Comparison of ENCODE assay signal across 1 cellular context in the genomic region with DNA sequence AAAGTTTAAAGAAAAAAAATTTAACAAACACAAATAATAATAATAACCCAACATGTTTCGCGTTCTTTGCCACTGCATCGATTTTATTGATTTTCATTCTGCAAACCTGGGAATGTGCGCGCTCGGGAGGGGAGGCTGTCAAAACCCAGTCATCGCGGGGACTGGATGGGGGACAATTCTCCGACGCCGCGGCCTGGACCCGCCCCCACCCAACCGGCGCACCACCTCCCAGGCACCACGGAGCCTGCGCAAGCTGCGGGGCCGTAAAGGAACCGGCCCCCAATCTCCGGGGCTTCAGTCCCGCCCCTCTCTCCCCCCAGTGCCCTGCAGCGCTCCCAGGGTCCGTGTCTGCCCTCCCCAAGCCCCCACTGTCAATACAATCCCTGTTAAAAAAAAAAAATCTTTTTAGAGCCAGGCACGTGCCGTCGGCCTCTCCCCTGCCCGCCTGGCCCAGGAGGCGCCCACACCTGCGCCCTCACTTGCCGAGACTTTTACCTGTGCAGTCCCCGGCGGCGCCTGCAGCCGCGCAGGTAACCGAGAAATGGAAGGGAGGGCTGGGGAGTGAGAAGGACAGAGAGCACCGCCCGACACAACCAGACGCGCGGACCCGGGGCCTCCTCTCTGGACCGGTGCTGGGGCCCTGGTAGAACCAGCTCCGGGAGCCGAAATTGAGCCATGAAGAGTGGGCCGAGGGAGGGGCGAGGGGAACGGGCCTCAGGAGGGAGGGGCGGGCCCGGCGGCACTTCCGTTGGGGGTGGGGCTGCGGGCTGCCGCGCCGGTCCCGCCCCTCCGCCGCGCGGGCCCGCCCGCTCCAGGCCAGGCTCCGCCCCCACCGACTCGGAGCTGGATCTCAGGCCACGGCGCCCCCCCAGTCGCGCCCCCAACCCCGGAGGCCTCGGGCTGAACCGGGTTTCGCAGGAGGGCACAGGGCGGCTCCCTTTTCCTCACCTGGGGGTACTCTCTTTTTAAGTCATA.
TF ChIP-seq lines count a peak whose summit lies in the region.

No MANE protein-coding gene starts in this region.

TF ChIP-seq in HepG2, 621 proteins besides CTCF, POLR2A, EP300 and RAD21 (continued from another document and continues in another):
- TF ChIP-seq, protein P1, sequence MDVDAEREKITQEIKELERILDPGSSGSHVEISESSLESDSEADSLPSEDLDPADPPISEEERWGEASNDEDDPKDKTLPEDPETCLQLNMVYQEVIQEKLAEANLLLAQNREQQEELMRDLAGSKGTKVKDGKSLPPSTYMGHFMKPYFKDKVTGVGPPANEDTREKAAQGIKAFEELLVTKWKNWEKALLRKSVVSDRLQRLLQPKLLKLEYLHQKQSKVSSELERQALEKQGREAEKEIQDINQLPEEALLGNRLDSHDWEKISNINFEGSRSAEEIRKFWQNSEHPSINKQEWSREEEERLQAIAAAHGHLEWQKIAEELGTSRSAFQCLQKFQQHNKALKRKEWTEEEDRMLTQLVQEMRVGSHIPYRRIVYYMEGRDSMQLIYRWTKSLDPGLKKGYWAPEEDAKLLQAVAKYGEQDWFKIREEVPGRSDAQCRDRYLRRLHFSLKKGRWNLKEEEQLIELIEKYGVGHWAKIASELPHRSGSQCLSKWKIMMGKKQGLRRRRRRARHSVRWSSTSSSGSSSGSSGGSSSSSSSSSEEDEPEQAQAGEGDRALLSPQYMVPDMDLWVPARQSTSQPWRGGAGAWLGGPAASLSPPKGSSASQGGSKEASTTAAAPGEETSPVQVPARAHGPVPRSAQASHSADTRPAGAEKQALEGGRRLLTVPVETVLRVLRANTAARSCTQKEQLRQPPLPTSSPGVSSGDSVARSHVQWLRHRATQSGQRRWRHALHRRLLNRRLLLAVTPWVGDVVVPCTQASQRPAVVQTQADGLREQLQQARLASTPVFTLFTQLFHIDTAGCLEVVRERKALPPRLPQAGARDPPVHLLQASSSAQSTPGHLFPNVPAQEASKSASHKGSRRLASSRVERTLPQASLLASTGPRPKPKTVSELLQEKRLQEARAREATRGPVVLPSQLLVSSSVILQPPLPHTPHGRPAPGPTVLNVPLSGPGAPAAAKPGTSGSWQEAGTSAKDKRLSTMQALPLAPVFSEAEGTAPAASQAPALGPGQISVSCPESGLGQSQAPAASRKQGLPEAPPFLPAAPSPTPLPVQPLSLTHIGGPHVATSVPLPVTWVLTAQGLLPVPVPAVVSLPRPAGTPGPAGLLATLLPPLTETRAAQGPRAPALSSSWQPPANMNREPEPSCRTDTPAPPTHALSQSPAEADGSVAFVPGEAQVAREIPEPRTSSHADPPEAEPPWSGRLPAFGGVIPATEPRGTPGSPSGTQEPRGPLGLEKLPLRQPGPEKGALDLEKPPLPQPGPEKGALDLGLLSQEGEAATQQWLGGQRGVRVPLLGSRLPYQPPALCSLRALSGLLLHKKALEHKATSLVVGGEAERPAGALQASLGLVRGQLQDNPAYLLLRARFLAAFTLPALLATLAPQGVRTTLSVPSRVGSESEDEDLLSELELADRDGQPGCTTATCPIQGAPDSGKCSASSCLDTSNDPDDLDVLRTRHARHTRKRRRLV (CRISPR knock-in tag; IDR thresholded peaks at IDR 0.05) = peak; percentile 79; the same call in 1 of the 2 replicates
- TF ChIP-seq, protein P2, sequence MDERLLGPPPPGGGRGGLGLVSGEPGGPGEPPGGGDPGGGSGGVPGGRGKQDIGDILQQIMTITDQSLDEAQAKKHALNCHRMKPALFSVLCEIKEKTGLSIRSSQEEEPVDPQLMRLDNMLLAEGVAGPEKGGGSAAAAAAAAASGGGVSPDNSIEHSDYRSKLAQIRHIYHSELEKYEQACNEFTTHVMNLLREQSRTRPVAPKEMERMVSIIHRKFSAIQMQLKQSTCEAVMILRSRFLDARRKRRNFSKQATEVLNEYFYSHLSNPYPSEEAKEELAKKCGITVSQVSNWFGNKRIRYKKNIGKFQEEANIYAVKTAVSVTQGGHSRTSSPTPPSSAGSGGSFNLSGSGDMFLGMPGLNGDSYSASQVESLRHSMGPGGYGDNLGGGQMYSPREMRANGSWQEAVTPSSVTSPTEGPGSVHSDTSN (CRISPR knock-in tag; IDR thresholded peaks at IDR 0.05) = no peak
- TF ChIP-seq, protein P3, sequence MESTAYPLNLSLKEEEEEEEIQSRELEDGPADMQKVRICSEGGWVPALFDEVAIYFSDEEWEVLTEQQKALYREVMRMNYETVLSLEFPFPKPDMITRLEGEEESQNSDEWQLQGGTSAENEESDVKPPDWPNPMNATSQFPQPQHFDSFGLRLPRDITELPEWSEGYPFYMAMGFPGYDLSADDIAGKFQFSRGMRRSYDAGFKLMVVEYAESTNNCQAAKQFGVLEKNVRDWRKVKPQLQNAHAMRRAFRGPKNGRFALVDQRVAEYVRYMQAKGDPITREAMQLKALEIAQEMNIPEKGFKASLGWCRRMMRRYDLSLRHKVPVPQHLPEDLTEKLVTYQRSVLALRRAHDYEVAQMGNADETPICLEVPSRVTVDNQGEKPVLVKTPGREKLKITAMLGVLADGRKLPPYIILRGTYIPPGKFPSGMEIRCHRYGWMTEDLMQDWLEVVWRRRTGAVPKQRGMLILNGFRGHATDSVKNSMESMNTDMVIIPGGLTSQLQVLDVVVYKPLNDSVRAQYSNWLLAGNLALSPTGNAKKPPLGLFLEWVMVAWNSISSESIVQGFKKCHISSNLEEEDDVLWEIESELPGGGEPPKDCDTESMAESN (CRISPR knock-in tag; conservative IDR thresholded peaks at IDR 0.05) = 0 out of 2 replicates have a peak, but pooled peaks have one; percentile 28
- TF ChIP-seq ZNF343 (CRISPR knock-in tag; IDR thresholded peaks at IDR 0.05) (no peak), ZNF660 (CRISPR knock-in tag; IDR thresholded peaks at IDR 0.05; ENCODE audit: borderline replicate concordance, low read depth) (no peak), ZNF605 (CRISPR knock-in tag; IDR thresholded peaks at IDR 0.05) (peak; percentile 88; the same call in 1 of the 2 replicates), ZNF292 (CRISPR knock-in tag; IDR thresholded peaks at IDR 0.05; ENCODE audit: borderline replicate concordance, low read depth) (no peak; the same call in 1 of the 2 replicates), RXRB (CRISPR knock-in tag; IDR thresholded peaks at IDR 0.05; ENCODE audit: borderline replicate concordance) (no peak), KLF12 (CRISPR knock-in tag; IDR thresholded peaks at IDR 0.05; ENCODE audit: borderline replicate concordance) (no peak), GLI4 (CRISPR knock-in tag; IDR thresholded peaks at IDR 0.05; ENCODE audit: borderline replicate concordance) (no peak), ISX (CRISPR knock-in tag; conservative IDR thresholded peaks at IDR 0.05) (no peak), ESRRA (CRISPR knock-in tag; IDR thresholded peaks at IDR 0.05; ENCODE audit: low read depth) (no peak; the same call in 1 of the 2 replicates), BORCS8-MEF2B (CRISPR knock-in tag; IDR thresholded peaks at IDR 0.05) (peak; percentile 89; the same call in 1 of the 2 replicates), PHF5A (CRISPR knock-in tag; IDR thresholded peaks at IDR 0.05; ENCODE audit: low read depth, unreplicated experiment) (no peak), PPARG (CRISPR knock-in tag; conservative IDR thresholded peaks at IDR 0.05) (no peak), RORA (CRISPR knock-in tag; IDR thresholded peaks at IDR 0.05) (no peak), SNAI1 (CRISPR knock-in tag; IDR thresholded peaks at IDR 0.05; ENCODE audit: borderline replicate concordance) (peak; percentile 79; the same call in 1 of the 2 replicates), ZNF546 (CRISPR knock-in tag; conservative IDR thresholded peaks at IDR 0.05) (peak; percentile 58; the same call in 1 of the 2 replicates), ARNTL (CRISPR knock-in tag; IDR thresholded peaks at IDR 0.05) (no peak), ZNF891 (CRISPR knock-in tag; IDR thresholded peaks at IDR 0.05) (no peak), ZNF841 (CRISPR knock-in tag; IDR thresholded peaks at IDR 0.05; ENCODE audit: borderline replicate concordance) (no peak), KDM1A (CRISPR knock-in tag; IDR thresholded peaks at IDR 0.05) (no peak), ERF (CRISPR knock-in tag; IDR thresholded peaks at IDR 0.05) (no peak), ZIK1 (CRISPR knock-in tag; IDR thresholded peaks at IDR 0.05; ENCODE audit: borderline replicate concordance, low read depth) (no peak)
- TF ChIP-seq, protein P4, sequence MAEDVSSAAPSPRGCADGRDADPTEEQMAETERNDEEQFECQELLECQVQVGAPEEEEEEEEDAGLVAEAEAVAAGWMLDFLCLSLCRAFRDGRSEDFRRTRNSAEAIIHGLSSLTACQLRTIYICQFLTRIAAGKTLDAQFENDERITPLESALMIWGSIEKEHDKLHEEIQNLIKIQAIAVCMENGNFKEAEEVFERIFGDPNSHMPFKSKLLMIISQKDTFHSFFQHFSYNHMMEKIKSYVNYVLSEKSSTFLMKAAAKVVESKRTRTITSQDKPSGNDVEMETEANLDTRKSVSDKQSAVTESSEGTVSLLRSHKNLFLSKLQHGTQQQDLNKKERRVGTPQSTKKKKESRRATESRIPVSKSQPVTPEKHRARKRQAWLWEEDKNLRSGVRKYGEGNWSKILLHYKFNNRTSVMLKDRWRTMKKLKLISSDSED (CRISPR knock-in tag; IDR thresholded peaks at IDR 0.05) = no peak
- TF ChIP-seq, protein P5, sequence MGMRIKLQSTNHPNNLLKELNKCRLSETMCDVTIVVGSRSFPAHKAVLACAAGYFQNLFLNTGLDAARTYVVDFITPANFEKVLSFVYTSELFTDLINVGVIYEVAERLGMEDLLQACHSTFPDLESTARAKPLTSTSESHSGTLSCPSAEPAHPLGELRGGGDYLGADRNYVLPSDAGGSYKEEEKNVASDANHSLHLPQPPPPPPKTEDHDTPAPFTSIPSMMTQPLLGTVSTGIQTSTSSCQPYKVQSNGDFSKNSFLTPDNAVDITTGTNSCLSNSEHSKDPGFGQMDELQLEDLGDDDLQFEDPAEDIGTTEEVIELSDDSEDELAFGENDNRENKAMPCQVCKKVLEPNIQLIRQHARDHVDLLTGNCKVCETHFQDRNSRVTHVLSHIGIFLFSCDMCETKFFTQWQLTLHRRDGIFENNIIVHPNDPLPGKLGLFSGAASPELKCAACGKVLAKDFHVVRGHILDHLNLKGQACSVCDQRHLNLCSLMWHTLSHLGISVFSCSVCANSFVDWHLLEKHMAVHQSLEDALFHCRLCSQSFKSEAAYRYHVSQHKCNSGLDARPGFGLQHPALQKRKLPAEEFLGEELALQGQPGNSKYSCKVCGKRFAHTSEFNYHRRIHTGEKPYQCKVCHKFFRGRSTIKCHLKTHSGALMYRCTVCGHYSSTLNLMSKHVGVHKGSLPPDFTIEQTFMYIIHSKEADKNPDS (CRISPR knock-in tag; IDR thresholded peaks at IDR 0.05) = no peak
- TF ChIP-seq, protein P6, sequence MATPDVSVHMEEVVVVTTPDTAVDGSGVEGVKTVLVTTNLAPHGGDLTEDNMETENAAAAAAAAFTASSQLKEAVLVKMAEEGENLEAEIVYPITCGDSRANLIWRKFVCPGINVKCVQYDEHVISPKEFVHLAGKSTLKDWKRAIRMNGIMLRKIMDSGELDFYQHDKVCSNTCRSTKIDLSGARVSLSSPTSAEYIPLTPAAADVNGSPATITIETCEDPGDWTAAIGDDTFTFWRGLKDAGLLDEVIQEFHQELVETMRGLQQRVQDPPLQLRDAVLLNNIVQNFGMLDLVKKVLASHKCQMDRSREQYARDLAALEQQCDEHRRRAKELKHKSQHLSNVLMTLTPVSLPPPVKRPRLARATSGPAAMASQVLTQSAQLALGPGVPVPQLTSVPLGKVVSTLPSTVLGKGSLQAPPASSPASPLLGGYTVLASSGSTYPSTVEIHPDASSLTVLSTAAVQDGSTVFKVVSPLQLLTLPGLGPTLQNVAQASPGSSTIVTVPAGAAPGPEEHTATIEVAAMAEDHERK (CRISPR knock-in tag; IDR thresholded peaks at IDR 0.05; ENCODE audit: low read depth) = no peak
- TF ChIP-seq, protein P7, sequence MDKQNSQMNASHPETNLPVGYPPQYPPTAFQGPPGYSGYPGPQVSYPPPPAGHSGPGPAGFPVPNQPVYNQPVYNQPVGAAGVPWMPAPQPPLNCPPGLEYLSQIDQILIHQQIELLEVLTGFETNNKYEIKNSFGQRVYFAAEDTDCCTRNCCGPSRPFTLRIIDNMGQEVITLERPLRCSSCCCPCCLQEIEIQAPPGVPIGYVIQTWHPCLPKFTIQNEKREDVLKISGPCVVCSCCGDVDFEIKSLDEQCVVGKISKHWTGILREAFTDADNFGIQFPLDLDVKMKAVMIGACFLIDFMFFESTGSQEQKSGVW (CRISPR knock-in tag; IDR thresholded peaks at IDR 0.05; ENCODE audit: borderline replicate concordance) = no peak
- TF ChIP-seq, protein P8, sequence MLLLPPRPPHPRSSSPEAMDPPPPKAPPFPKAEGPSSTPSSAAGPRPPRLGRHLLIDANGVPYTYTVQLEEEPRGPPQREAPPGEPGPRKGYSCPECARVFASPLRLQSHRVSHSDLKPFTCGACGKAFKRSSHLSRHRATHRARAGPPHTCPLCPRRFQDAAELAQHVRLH (CRISPR knock-in tag; IDR thresholded peaks at IDR 0.05; ENCODE audit: borderline replicate concordance, low read depth) = no peak
- TF ChIP-seq, protein P9, sequence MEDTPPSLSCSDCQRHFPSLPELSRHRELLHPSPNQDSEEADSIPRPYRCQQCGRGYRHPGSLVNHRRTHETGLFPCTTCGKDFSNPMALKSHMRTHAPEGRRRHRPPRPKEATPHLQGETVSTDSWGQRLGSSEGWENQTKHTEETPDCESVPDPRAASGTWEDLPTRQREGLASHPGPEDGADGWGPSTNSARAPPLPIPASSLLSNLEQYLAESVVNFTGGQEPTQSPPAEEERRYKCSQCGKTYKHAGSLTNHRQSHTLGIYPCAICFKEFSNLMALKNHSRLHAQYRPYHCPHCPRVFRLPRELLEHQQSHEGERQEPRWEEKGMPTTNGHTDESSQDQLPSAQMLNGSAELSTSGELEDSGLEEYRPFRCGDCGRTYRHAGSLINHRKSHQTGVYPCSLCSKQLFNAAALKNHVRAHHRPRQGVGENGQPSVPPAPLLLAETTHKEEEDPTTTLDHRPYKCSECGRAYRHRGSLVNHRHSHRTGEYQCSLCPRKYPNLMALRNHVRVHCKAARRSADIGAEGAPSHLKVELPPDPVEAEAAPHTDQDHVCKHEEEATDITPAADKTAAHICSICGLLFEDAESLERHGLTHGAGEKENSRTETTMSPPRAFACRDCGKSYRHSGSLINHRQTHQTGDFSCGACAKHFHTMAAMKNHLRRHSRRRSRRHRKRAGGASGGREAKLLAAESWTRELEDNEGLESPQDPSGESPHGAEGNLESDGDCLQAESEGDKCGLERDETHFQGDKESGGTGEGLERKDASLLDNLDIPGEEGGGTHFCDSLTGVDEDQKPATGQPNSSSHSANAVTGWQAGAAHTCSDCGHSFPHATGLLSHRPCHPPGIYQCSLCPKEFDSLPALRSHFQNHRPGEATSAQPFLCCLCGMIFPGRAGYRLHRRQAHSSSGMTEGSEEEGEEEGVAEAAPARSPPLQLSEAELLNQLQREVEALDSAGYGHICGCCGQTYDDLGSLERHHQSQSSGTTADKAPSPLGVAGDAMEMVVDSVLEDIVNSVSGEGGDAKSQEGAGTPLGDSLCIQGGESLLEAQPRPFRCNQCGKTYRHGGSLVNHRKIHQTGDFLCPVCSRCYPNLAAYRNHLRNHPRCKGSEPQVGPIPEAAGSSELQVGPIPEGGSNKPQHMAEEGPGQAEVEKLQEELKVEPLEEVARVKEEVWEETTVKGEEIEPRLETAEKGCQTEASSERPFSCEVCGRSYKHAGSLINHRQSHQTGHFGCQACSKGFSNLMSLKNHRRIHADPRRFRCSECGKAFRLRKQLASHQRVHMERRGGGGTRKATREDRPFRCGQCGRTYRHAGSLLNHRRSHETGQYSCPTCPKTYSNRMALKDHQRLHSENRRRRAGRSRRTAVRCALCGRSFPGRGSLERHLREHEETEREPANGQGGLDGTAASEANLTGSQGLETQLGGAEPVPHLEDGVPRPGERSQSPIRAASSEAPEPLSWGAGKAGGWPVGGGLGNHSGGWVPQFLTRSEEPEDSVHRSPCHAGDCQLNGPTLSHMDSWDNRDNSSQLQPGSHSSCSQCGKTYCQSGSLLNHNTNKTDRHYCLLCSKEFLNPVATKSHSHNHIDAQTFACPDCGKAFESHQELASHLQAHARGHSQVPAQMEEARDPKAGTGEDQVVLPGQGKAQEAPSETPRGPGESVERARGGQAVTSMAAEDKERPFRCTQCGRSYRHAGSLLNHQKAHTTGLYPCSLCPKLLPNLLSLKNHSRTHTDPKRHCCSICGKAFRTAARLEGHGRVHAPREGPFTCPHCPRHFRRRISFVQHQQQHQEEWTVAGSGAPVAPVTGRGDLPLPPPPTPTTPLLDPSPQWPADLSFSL (CRISPR knock-in tag; IDR thresholded peaks at IDR 0.05) = no peak
